21 cellular contexts compared by ENCODE assay signal in genomic region chr16:12697437-12697836, GRCh38.
A peak's percentile ranks its signal among the peaks of the same experiment; 100 is the strongest.
DNase-seq lines count a peak whose midpoint lies in the region; ATAC-seq, FAIRE-seq and TF ChIP-seq lines count a peak whose summit lies in the region.
"Had no signal": no experiment of that assay in that cellular context is flagged by ENCODE, and none has a peak within 500 bp of the region (broad histone marks: within the 10 kb centered on the region; RNA-seq: fewer than 3 reads in every experiment).

No MANE protein-coding gene starts in this region.

- intact Hi-C loops in K562 (cut with micrococcal nuclease) (no loop called here), left ventricle myocardium superior (cut with micrococcal nuclease) (no loop called here)

- H3K79me2 ChIP-seq in K562 (ENCODE audit: control insufficient read depth, insufficient read depth, low read length) (no peaks in the 10 kb centered on the region), neural progenitor cell (ENCODE audit: low read depth) (no peaks in the 10 kb centered on the region)

- TF ChIP-seq CTCF in K562 (IDR thresholded peaks at IDR 0.05 in 2 of 3, conservative IDR thresholded peaks at IDR 0.05 in 1 of 3; ENCODE audit: insufficient read depth in 2 of 3, low read depth in 1 of 3, low read length in 3 of 3) (no peak), neural progenitor cell (IDR thresholded peaks at IDR 0.05) (no peak)

- H3K4me3 Mint-ChIP-seq in neural progenitor cell: peak overlapping the region; percentile 30
- H3K4me3 Mint-ChIP-seq: CD4-positive, alpha-beta T cell; CD8-positive, alpha-beta T cell had no signal

- H3K4me1 ChIP-seq in BLaER1: peaks cover 54% of the 10 kb centered on the region
- H3K4me1 ChIP-seq in K562 (replicated peaks in 1 of 2; ENCODE audit: control insufficient read depth in 2 of 2, insufficient read depth in 2 of 2, low read length in 2 of 2): no peaks in the 10 kb centered on the region
- H3K4me1 ChIP-seq in neural progenitor cell: no peaks in the 10 kb centered on the region
- H3K4me1 ChIP-seq: BE2C, Caco-2 had no signal

- H3K36me3 ChIP-seq in BLaER1 (peaks cover 26% of the 10 kb centered on the region; the same call in 1 of the 2 replicates), K562 (ENCODE audit: control insufficient read depth, insufficient read depth, low read length) (no peaks in the 10 kb centered on the region), neural progenitor cell (no peaks in the 10 kb centered on the region)
- H3K36me3 ChIP-seq: BE2C had no signal

- ATAC-seq in K562 (no peak), HG02938 (IDR thresholded peaks at IDR 0.05; ENCODE audit: unreplicated experiment) (no peak), left ventricle myocardium superior (no peak)
- ATAC-seq: CD8-positive, alpha-beta T cell had no signal

- H3F3A ChIP-seq in neural progenitor cell (ENCODE audit: low read depth): no peaks in the 10 kb centered on the region

- no peak for TF ChIP-seq RAD21 in K562 (CRISPR knock-in tag; conservative IDR thresholded peaks at IDR 0.05 in 1 of 2, IDR thresholded peaks at IDR 0.05 in 1 of 2)

- H3K4me2 ChIP-seq in BLaER1 (no peak overlapping the region), K562 (ENCODE audit: insufficient read depth, low read length) (no peak overlapping the region), neural progenitor cell (no peak overlapping the region)

- in situ Hi-C loops in K562 (cut with MboI): no loop called here

- 61% methylated on average over 5 of the region's 5 CpGs for WGBS in K562 (ENCODE audit: insufficient coverage, low coverage, missing lambda C conversion rate)

- no peaks in the 10 kb centered on the region for H3K4me1 Mint-ChIP-seq in neural progenitor cell

- no peaks in the 10 kb centered on the region for H3K9me3 ChIP-seq in BLaER1
- H3K9me3 ChIP-seq in K562 (replicated peaks; ENCODE audit: control insufficient read depth, insufficient read depth, low read depth, low read length): no peaks in the 10 kb centered on the region
- no peaks in the 10 kb centered on the region for H3K9me3 ChIP-seq in neural progenitor cell (ENCODE audit: low read depth)
- H3K9me3 ChIP-seq: BE2C, Caco-2 had no signal

- peaks cover 4% of the 10 kb centered on the region for H3K9me1 ChIP-seq in K562 (ENCODE audit: control insufficient read depth, insufficient read depth, low read length)

- H3K9me3 Mint-ChIP-seq in neural progenitor cell: no peaks in the 10 kb centered on the region
- H3K9me3 Mint-ChIP-seq: CD4-positive, alpha-beta T cell; CD8-positive, alpha-beta T cell had no signal

- TF ChIP-seq EP300 in K562 (IDR thresholded peaks at IDR 0.05; ENCODE audit: low read length): no peak

- DNase-seq in K562 (ENCODE audit: extremely low read depth in 1 of 4, low spot score in 3 of 4) (no peak), neural progenitor cell (ENCODE audit: low spot score) (no peak), left ventricle myocardium superior (no peak)
- DNase-seq: 8988T; ACHN; BE2C; Caco-2; Calu3; CD4-positive, alpha-beta T cell; CD8-positive, alpha-beta T cell; DMS79 treated with DMSO at 0.1 percent for 48 hours; GF-D8 had no signal

- no TSS peak for BruUV-seq in K562 (replicated peaks; lab: Mats Ljungman, UMichigan)

- CTCF ChIA-PET in K562 (lab: Yijun Ruan, JAX; ENCODE audit: low intra/inter-chr PET ratio): no interaction called here

- H3K27ac Mint-ChIP-seq in neural progenitor cell: no peak overlapping the region
- H3K27ac Mint-ChIP-seq: CD4-positive, alpha-beta T cell; CD8-positive, alpha-beta T cell had no signal

- H3K27me3 ChIP-seq in BLaER1 (no peaks in the 10 kb centered on the region), K562 (ENCODE audit: control insufficient read depth in 2 of 2, insufficient read depth in 2 of 2, low read length in 2 of 2) (no peaks in the 10 kb centered on the region), neural progenitor cell (no peaks in the 10 kb centered on the region)
- H3K27me3 ChIP-seq: BE2C; BLaER1 treated with 17β-estradiol and CSF1 and Interleukin-3, amounts not matched to agents 10 nM and 100 nM had no signal

- no peak overlapping the region for H3K9ac ChIP-seq in BLaER1
- H3K9ac ChIP-seq in K562 (ENCODE audit: insufficient read depth in 1 of 2, low read depth in 2 of 2, low read length in 2 of 2): no peak overlapping the region
- no peak overlapping the region for H3K9ac ChIP-seq in neural progenitor cell
- H3K9ac ChIP-seq: BLaER1 treated with 17β-estradiol and CSF1 and Interleukin-3, amounts not matched to agents 10 nM and 100 nM had no signal

- no peaks in the 10 kb centered on the region for H3K36me3 Mint-ChIP-seq in neural progenitor cell

- no peak overlapping the region for H2AFZ ChIP-seq in K562 (ENCODE audit: low read depth, low read length)
- H2AFZ ChIP-seq in neural progenitor cell (replicated peaks): no peak overlapping the region

- FAIRE-seq in K562 (lab: Jason Lieb, UNC): no peak
- FAIRE-seq: A204.1, D721Med, G401.6, GM12891, GM19239 had no signal

- H3K27ac ChIP-seq in BLaER1: peak overlapping the region; percentile 19; the same call in 1 of the 2 replicates
- H3K27ac ChIP-seq in K562 (ENCODE audit: extremely low read depth, low read depth, low read length): no peak overlapping the region
- H3K27ac ChIP-seq in neural progenitor cell: no peak overlapping the region
- H3K27ac ChIP-seq: C4-2B had no signal

- H3K4me3 ChIP-seq in BLaER1 (no peak overlapping the region), K562 (no peak overlapping the region), neural progenitor cell (no peak overlapping the region)
- H3K4me3 ChIP-seq: BLaER1 treated with 17β-estradiol and CSF1 and Interleukin-3, amounts not matched to agents 10 nM and 100 nM had no signal

- POLR2A ChIA-PET in K562 (lab: Yijun Ruan, JAX): no interaction called here

- H4K20me1 ChIP-seq in BLaER1 (no peaks in the 10 kb centered on the region), K562 (replicated peaks; ENCODE audit: control insufficient read depth, insufficient read depth, low read length) (no peaks in the 10 kb centered on the region), neural progenitor cell (ENCODE audit: low read depth) (no peaks in the 10 kb centered on the region)

- TF ChIP-seq POLR2A in K562 (conservative IDR thresholded peaks at IDR 0.05): no peak

- H3K27me3 Mint-ChIP-seq in neural progenitor cell (ENCODE audit: insufficient read depth, low read depth): peaks cover 4% of the 10 kb centered on the region
- H3K27me3 Mint-ChIP-seq: CD4-positive, alpha-beta T cell had no signal

TF ChIP-seq in K562, 482 proteins besides CTCF, POLR2A, EP300 and RAD21:
- TF ChIP-seq ZKSCAN8 (CRISPR knock-in tag; IDR thresholded peaks at IDR 0.05) (no peak), ZBTB40 (IDR thresholded peaks at IDR 0.05) (peak; percentile 66), ZBTB40 (CRISPR knock-in tag; IDR thresholded peaks at IDR 0.05) (no peak)
